Comparison of ENCODE assay signal across 12 cellular contexts in genomic region chr14:68140801-68141200, GRCh38.
DNase-seq lines count a peak whose midpoint lies in the region; ATAC-seq and TF ChIP-seq lines count a peak whose summit lies in the region.
"Had no signal": no experiment of that assay in that cellular context is flagged by ENCODE, and none has a peak within 500 bp of the region (broad histone marks: within the 10 kb centered on the region; RNA-seq: fewer than 3 reads in every experiment).

No MANE protein-coding gene starts in this region.

- 40% methylated on average over 3 of the region's 3 CpGs for WGBS in hepatocyte (ENCODE audit: low lambda C conversion rate, missing lambda C conversion rate)
- 47 to 74% methylated on average over 3 of the region's 3 CpGs for WGBS in sigmoid colon, 2 donors

- H3K9me3 ChIP-seq in hepatocyte (ENCODE audit: low read depth) (no peaks in the 10 kb centered on the region), sigmoid colon (no peaks in the 10 kb centered on the region), WERI-Rb-1 (ENCODE audit: severe bottlenecking) (no peaks in the 10 kb centered on the region)

- H4K20me1 ChIP-seq in hepatocyte (ENCODE audit: insufficient read depth, poor library complexity, severe bottlenecking), result no peaks in the 10 kb centered on the region

- H3K27me3 ChIP-seq in hepatocyte, result no peaks in the 10 kb centered on the region
- H3K27me3 ChIP-seq in sigmoid colon, result no peaks in the 10 kb centered on the region
- no peaks in the 10 kb centered on the region for H3K27me3 ChIP-seq in WERI-Rb-1 (ENCODE audit: insufficient read depth, low read depth, severe bottlenecking)

- no TSS peak for BruUV-seq in Calu3 (replicated peaks; lab: Mats Ljungman, UMichigan)

- peaks cover 67% of the 10 kb centered on the region for H3K4me1 Mint-ChIP-seq in Calu3 (ENCODE audit: low read depth, unreplicated experiment)
- peaks cover 46% of the 10 kb centered on the region for H3K4me1 Mint-ChIP-seq in WTC11

- H3K27ac ChIP-seq in hepatocyte (peak overlapping the region; percentile 93), sigmoid colon (peak overlapping the region; percentile 86 to 92 (median 88)), WERI-Rb-1 (no peak overlapping the region)
- H3K27ac ChIP-seq: C4-2B had no signal

- H3K27ac Mint-ChIP-seq in Calu3 (ENCODE audit: unreplicated experiment), result peak overlapping the region; percentile 96
- peak overlapping the region; percentile 73; the same call in 1 of the 2 replicates for H3K27ac Mint-ChIP-seq in WTC11
- H3K27ac Mint-ChIP-seq: activated CD8-positive, alpha-beta T cell treated with anti-CD3 and anti-CD28 coated beads for 36 hours; activated naive CD4-positive, alpha-beta T cell treated with anti-CD3 and anti-CD28 coated beads, Interleukin-2, amount 50 U/mL, for 24 hours had no signal

- H3K36me3 ChIP-seq in hepatocyte (replicated peaks; ENCODE audit: insufficient read depth, low read depth) (no peaks in the 10 kb centered on the region), sigmoid colon (no peaks in the 10 kb centered on the region), WERI-Rb-1 (no peaks in the 10 kb centered on the region)

- DNase-seq in Calu3, result peak; percentile 47
- DNase-seq in WTC11 (ENCODE audit: low spot score), result no peak
- no peak for DNase-seq in hepatocyte (ENCODE audit: low spot score)
- DNase-seq in sigmoid colon, result no peak
- DNase-seq in stimulated activated CD4-positive, alpha-beta T cell treated with anti-CD3 and anti-CD28 coated beads, Interleukin-2, amount 100 ng/mL, for 48 hours, result no peak
- DNase-seq in NCI-H524 (lab: John Stamatoyannopoulos, UW), result no peak
- no peak for DNase-seq in WERI-Rb-1
- DNase-seq: activated CD8-positive, alpha-beta T cell treated with anti-CD3 and anti-CD28 coated beads for 36 hours; MM.1S had no signal

- intact Hi-C loops in Calu3 (cut with micrococcal nuclease; ENCODE audit: unreplicated experiment) (loop anchor here (1.0 to 10.0 kb wide), 2 partner anchors 24 to 644 kb away; no protein-coding TSS in a partner anchor), sigmoid colon (cut with DNase I) (loop anchor here (2.0 to 10.0 kb wide), 7 partner anchors 52 to 676 kb away; partner anchors contain the start of gene ZFP36L1)

- TF ChIP-seq EP300 in sigmoid colon (IDR thresholded peaks at IDR 0.05), result no peak

- TF ChIP-seq CTCF in Calu3 (IDR thresholded peaks at IDR 0.05; ENCODE audit: unreplicated experiment) (no peak), WTC11 (IDR thresholded peaks at IDR 0.05) (no peak), hepatocyte (IDR thresholded peaks at IDR 0.05; ENCODE audit: poor library complexity) (no peak), sigmoid colon (IDR thresholded peaks at IDR 0.05) (no peak), WERI-Rb-1 (IDR thresholded peaks at IDR 0.05; ENCODE audit: low read depth, low read length) (no peak)

- H3K79me2 ChIP-seq in hepatocyte, result no peaks in the 10 kb centered on the region

- H3K4me3 ChIP-seq in hepatocyte (no peak overlapping the region), sigmoid colon (no peak overlapping the region), WERI-Rb-1 (ENCODE audit: low read depth, low read length) (no peak overlapping the region)

- no peak for TF ChIP-seq POLR2A in sigmoid colon (IDR thresholded peaks at IDR 0.05)

- H3K9me2 ChIP-seq in hepatocyte (replicated peaks; ENCODE audit: insufficient read depth), result no peaks in the 10 kb centered on the region

- ATAC-seq in WTC11 (no peak), HG03354 (IDR thresholded peaks at IDR 0.05; ENCODE audit: poor library complexity, severe bottlenecking, unreplicated experiment) (no peak)
- ATAC-seq: activated CD8-positive, alpha-beta T cell treated with anti-CD3 and anti-CD28 coated beads for 36 hours had no signal

- H3K36me3 Mint-ChIP-seq in Calu3 (ENCODE audit: insufficient read depth, unreplicated experiment) (peaks cover 34% of the 10 kb centered on the region), WTC11 (no peaks in the 10 kb centered on the region)

- POLR2A ChIA-PET in WTC11 (lab: Charles Lee), result no interaction called here

- H2AFZ ChIP-seq in hepatocyte, result no peak overlapping the region

- H3K27me3 Mint-ChIP-seq in Calu3 (ENCODE audit: unreplicated experiment) (no peaks in the 10 kb centered on the region), WTC11 (ENCODE audit: low read depth) (no peaks in the 10 kb centered on the region)
- H3K27me3 Mint-ChIP-seq: activated CD8-positive, alpha-beta T cell treated with anti-CD3 and anti-CD28 coated beads for 36 hours; activated naive CD4-positive, alpha-beta T cell treated with anti-CD3 and anti-CD28 coated beads, Interleukin-2, amount 50 U/mL, for 24 hours had no signal

- H3K4me3 Mint-ChIP-seq in Calu3 (ENCODE audit: low read depth, unreplicated experiment) (no peak overlapping the region), WTC11 (no peak overlapping the region)
- H3K4me3 Mint-ChIP-seq: activated CD8-positive, alpha-beta T cell treated with anti-CD3 and anti-CD28 coated beads for 36 hours; activated naive CD4-positive, alpha-beta T cell treated with anti-CD3 and anti-CD28 coated beads, Interleukin-2, amount 50 U/mL, for 24 hours had no signal

- H3K4me1 ChIP-seq in hepatocyte (ENCODE audit: insufficient read depth), result peaks cover 80% of the 10 kb centered on the region
- H3K4me1 ChIP-seq in sigmoid colon, result peaks cover 0 to 93% (median 83%) of the 10 kb centered on the region in 4 donors

- H3K4me2 ChIP-seq in hepatocyte, result peak overlapping the region; percentile 9

- no peaks in the 10 kb centered on the region for H3K9me3 Mint-ChIP-seq in Calu3 (ENCODE audit: low read depth, unreplicated experiment)
- H3K9me3 Mint-ChIP-seq in WTC11, result no peaks in the 10 kb centered on the region
- H3K9me3 Mint-ChIP-seq: activated CD8-positive, alpha-beta T cell treated with anti-CD3 and anti-CD28 coated beads for 36 hours had no signal

- CTCF ChIA-PET in Calu3 (lab: Charles Lee), result interaction anchor here (1.4 kb wide), 1 partner anchor 166 kb away, joined by 3 read pairs; no protein-coding TSS in a partner anchor
- CTCF ChIA-PET in WTC11 (lab: Charles Lee), result no interaction called here

TF ChIP-seq in WTC11, 78 proteins besides CTCF, POLR2A, EP300 and RAD21:
- no peak for TF ChIP-seq ZMAT4 (CRISPR knock-in tag; IDR thresholded peaks at IDR 0.05)
